ENCODE assay signal across 16 cellular contexts in genomic region chr3:44825264-44825925, GRCh38. TPM values are rescaled to one million over a fixed set of nuclear protein-coding genes. Genes with fewer than 3 reads are reported as not detected.
DNase-seq lines count a peak whose midpoint lies in the region; ATAC-seq and TF ChIP-seq lines count a peak whose summit lies in the region.
"Had no signal": no experiment of that assay in that cellular context is flagged by ENCODE, and none has a peak within 500 bp of the region (broad histone marks: within the 10 kb centered on the region; RNA-seq: fewer than 3 reads in every experiment).

No MANE protein-coding gene starts in this region.

- H3K79me1 ChIP-seq in mesenchymal stem cell (replicated peaks; ENCODE audit: low read length, poor library complexity, severe bottlenecking) (peaks cover 2% of the 10 kb centered on the region), H9 (ENCODE audit: insufficient read depth, low read depth, low read length, poor library complexity, severe bottlenecking) (no peaks in the 10 kb centered on the region)

- no peak overlapping the region for H4K8ac ChIP-seq in mesenchymal stem cell (ENCODE audit: low read length)
- H4K8ac ChIP-seq in H9 (replicated peaks; ENCODE audit: insufficient read length, low read depth, low read length), result no peak overlapping the region

- intact Hi-C loops in stomach (cut with DNase I; ENCODE audit: low total_unique reads) (no loop called here), left lung (cut with DNase I) (no loop called here)

- no peak overlapping the region for H2BK15ac ChIP-seq in mesenchymal stem cell (ENCODE audit: low read depth, poor library complexity, severe bottlenecking)
- no peak overlapping the region for H2BK15ac ChIP-seq in H9 (ENCODE audit: low read depth, low read length)

- no peak for ATAC-seq in left lung
- ATAC-seq: mucosa of descending colon had no signal

- H3K9me3 Mint-ChIP-seq in H9, result peaks cover 20 to 21% of the 10 kb centered on the region in 2 experiments

- H3K4me3 ChIP-seq in brain microvascular endothelial cell (ENCODE audit: low read depth, low read length) (no peak overlapping the region), mesenchymal stem cell (ENCODE audit: insufficient read depth in 1 of 2, low read depth in 1 of 2, low read length in 2 of 2) (no peak overlapping the region), stomach (no peak overlapping the region), left lung (no peak overlapping the region)
- H3K4me3 ChIP-seq: mucosa of descending colon had no signal

- H4K91ac ChIP-seq in mesenchymal stem cell (ENCODE audit: low read length), result no peak overlapping the region
- H4K91ac ChIP-seq in H9 (ENCODE audit: insufficient read length, low read depth, low read length), result no peak overlapping the region

- no peaks in the 10 kb centered on the region for H3K36me3 ChIP-seq in brain microvascular endothelial cell (replicated peaks)
- no peaks in the 10 kb centered on the region for H3K36me3 ChIP-seq in mesenchymal stem cell (ENCODE audit: control insufficient read depth in 1 of 2, insufficient read depth in 2 of 2, low read depth in 1 of 2, low read length in 2 of 2)
- peaks cover 0 to 5% (median 0%) of the 10 kb centered on the region in 4 donors for H3K36me3 ChIP-seq in stomach
- H3K36me3 ChIP-seq in left lung, result peaks cover 0 to 9% of the 10 kb centered on the region in 2 donors

- peaks cover 3% of the 10 kb centered on the region for H3K4me1 ChIP-seq in mesenchymal stem cell (ENCODE audit: control insufficient read depth, insufficient read depth, low read depth, low read length)
- H3K4me1 ChIP-seq in stomach, result no peaks in the 10 kb centered on the region
- no peaks in the 10 kb centered on the region for H3K4me1 ChIP-seq in H9 (ENCODE audit: insufficient read depth, low read length)
- H3K4me1 ChIP-seq in left lung, result no peaks in the 10 kb centered on the region

- peaks cover 53 to 80% (median 77%) of the 10 kb centered on the region in 3 experiments for H3K36me3 Mint-ChIP-seq in H9 (ENCODE audit: insufficient read depth in 1 of 3, low read depth in 3 of 3)

- H3K56ac ChIP-seq in H9 (ENCODE audit: insufficient read length, low read depth, low read length), result no peak overlapping the region

- no peaks in the 10 kb centered on the region; the same call in 1 of the 2 replicates for H3K27me3 Mint-ChIP-seq in H9 (ENCODE audit: low read depth)
- H3K27me3 Mint-ChIP-seq: brain; stimulated activated naive CD8-positive, alpha-beta T cell treated with anti-CD3 and anti-CD28 coated beads, Interleukin-15, Interleukin-2, amounts not matched to agents 100 ng/mL and 50 ng/mL, for 24 hours had no signal

- H3K23ac ChIP-seq in mesenchymal stem cell (ENCODE audit: low read length in 2 of 2), result no peak overlapping the region
- H3K23ac ChIP-seq in H9 (ENCODE audit: insufficient read length, low read depth, low read length), result no peak overlapping the region

- no peak for TF ChIP-seq EP300 in stomach (IDR thresholded peaks at IDR 0.05)

- H3K9ac ChIP-seq in mesenchymal stem cell (ENCODE audit: low read length) (peak overlapping the region; percentile 1), H9 (ENCODE audit: extremely low read depth, insufficient read length, low read length) (no peak overlapping the region)

- no peak overlapping the region for H3K4ac ChIP-seq in mesenchymal stem cell (ENCODE audit: low read depth in 1 of 2, low read length in 2 of 2)
- H3K4ac ChIP-seq in H9 (ENCODE audit: low read depth, low read length), result no peak overlapping the region

- H2BK5ac ChIP-seq in mesenchymal stem cell (ENCODE audit: low read depth, low read length, poor library complexity, severe bottlenecking) (no peak overlapping the region), H9 (ENCODE audit: insufficient read length, low read length) (no peak overlapping the region)

- H3K27ac ChIP-seq in brain microvascular endothelial cell (no peak overlapping the region), mesenchymal stem cell (ENCODE audit: low read length, poor library complexity, severe bottlenecking) (peak overlapping the region; percentile 48), stomach (no peak overlapping the region), H9 (ENCODE audit: insufficient read length, low read depth, low read length) (no peak overlapping the region), left lung (no peak overlapping the region)

- H2BK120ac ChIP-seq in mesenchymal stem cell (ENCODE audit: low read depth, low read length) (no peak overlapping the region), H9 (ENCODE audit: low read depth, low read length, poor library complexity, severe bottlenecking) (no peak overlapping the region)

- H3K4me3 Mint-ChIP-seq in H9, result no peak overlapping the region
- H3K4me3 Mint-ChIP-seq: brain; stimulated activated naive CD8-positive, alpha-beta T cell treated with anti-CD3 and anti-CD28 coated beads, Interleukin-15, Interleukin-2, amounts not matched to agents 100 ng/mL and 50 ng/mL, for 24 hours had no signal

- no peaks in the 10 kb centered on the region for H3K9me3 ChIP-seq in mesenchymal stem cell (ENCODE audit: control insufficient read depth, low read length)
- no peaks in the 10 kb centered on the region for H3K9me3 ChIP-seq in stomach
- H3K9me3 ChIP-seq in H9 (ENCODE audit: control insufficient read depth, low read depth, low read length), result no peaks in the 10 kb centered on the region
- H3K9me3 ChIP-seq in left lung, result no peaks in the 10 kb centered on the region
- H3K9me3 ChIP-seq: mucosa of descending colon had no signal

- H3K27me3 ChIP-seq in brain microvascular endothelial cell (replicated peaks), result no peaks in the 10 kb centered on the region
- no peaks in the 10 kb centered on the region for H3K27me3 ChIP-seq in mesenchymal stem cell (ENCODE audit: control insufficient read depth in 1 of 2, insufficient read depth in 1 of 2, low read length in 2 of 2)
- H3K27me3 ChIP-seq in stomach, result no peaks in the 10 kb centered on the region
- no peaks in the 10 kb centered on the region for H3K27me3 ChIP-seq in H9 (ENCODE audit: insufficient read depth, low read length)
- no peaks in the 10 kb centered on the region for H3K27me3 ChIP-seq in left lung

- H3K27ac Mint-ChIP-seq in H9, result no peak overlapping the region
- H3K27ac Mint-ChIP-seq: brain; stimulated activated naive CD8-positive, alpha-beta T cell treated with anti-CD3 and anti-CD28 coated beads, Interleukin-15, Interleukin-2, amounts not matched to agents 100 ng/mL and 50 ng/mL, for 24 hours had no signal

- 50% methylated on average over 1 of the region's 2 CpGs for WGBS in mesenchymal stem cell
- 87 to 93% (median 91%) methylated on average over 2 of the region's 2 CpGs for WGBS in stomach, 5 donors
- WGBS in H9 (ENCODE audit: extremely low coverage, insufficient read length, low lambda C conversion rate), result no CpG with 5 or more reads among the region's 2 CpGs

- H3K4me2 ChIP-seq in mesenchymal stem cell (ENCODE audit: low read length, poor library complexity, severe bottlenecking) (no peak overlapping the region), H9 (ENCODE audit: insufficient read depth, insufficient read length, low read length) (no peak overlapping the region)

- H3T11ph ChIP-seq in H9 (ENCODE audit: low read length), result no peak overlapping the region

- H4K20me1 ChIP-seq in H9 (ENCODE audit: control insufficient read depth, insufficient read depth, insufficient read length), result no peaks in the 10 kb centered on the region

- in situ Hi-C loops in Caki2 (cut with HindIII; ENCODE audit: low pct_unique_long_range_greater_than_20kb, low sequenced_read_pairs), result no loop called here
- in situ Hi-C loops in brain microvascular endothelial cell (cut with HindIII; ENCODE audit: low pct_ligation_motif_present, low sequenced_read_pairs), result no loop called here

- H3K79me2 ChIP-seq in H9 (ENCODE audit: insufficient read depth, low read length), result no peaks in the 10 kb centered on the region

- H3K18ac ChIP-seq in mesenchymal stem cell (ENCODE audit: low read depth in 1 of 2, low read length in 2 of 2) (no peak overlapping the region), H9 (ENCODE audit: insufficient read length, low read depth, low read length) (no peak overlapping the region)

- H2AK5ac ChIP-seq in mesenchymal stem cell (ENCODE audit: low read length, severe bottlenecking) (no peak overlapping the region), H9 (ENCODE audit: insufficient read length, low read length) (no peak overlapping the region)

- no peak overlapping the region for H2AFZ ChIP-seq in mesenchymal stem cell (ENCODE audit: low read depth, low read length)
- no peak overlapping the region for H2AFZ ChIP-seq in H9 (ENCODE audit: low read length)

- TF ChIP-seq CTCF in brain microvascular endothelial cell (IDR thresholded peaks at IDR 0.05; ENCODE audit: low read depth, low read length, missing control alignments) (no peak), stomach (IDR thresholded peaks at IDR 0.05) (no peak), H9 (conservative IDR thresholded peaks at IDR 0.05) (no peak), left lung (IDR thresholded peaks at IDR 0.05) (no peak)

- H2BK20ac ChIP-seq in H9 (ENCODE audit: low read depth, low read length, poor library complexity, severe bottlenecking), result no peak overlapping the region

- H3K23me2 ChIP-seq in H9 (ENCODE audit: insufficient read length, low read depth, low read length, poor library complexity, severe bottlenecking), result no peaks in the 10 kb centered on the region

- no peaks in the 10 kb centered on the region for H3K4me1 Mint-ChIP-seq in H9
- H3K4me1 Mint-ChIP-seq: brain had no signal

- no peak overlapping the region for H4K5ac ChIP-seq in H9 (ENCODE audit: insufficient read length, low read depth, low read length)

- DNase-seq in Caki2 (ENCODE audit: low read depth), result peak; percentile 26
- peak; percentile 19 for DNase-seq in LHCN-M2 (ENCODE audit: low read depth)
- peak; percentile 43 for DNase-seq in brain microvascular endothelial cell
- DNase-seq in mesenchymal stem cell, result peak; percentile 69
- DNase-seq in stomach, result no peak
- no peak for DNase-seq in H9
- DNase-seq in left lung, result no peak
- DNase-seq in activated CD4-positive, alpha-beta T cell treated with anti-CD3 and anti-CD28 coated beads, Interleukin-2, amount 50 U/mL, for 4 hours, result no peak
- DNase-seq: activated CD4-positive, CD25-positive, alpha-beta regulatory T cell treated with anti-CD3 and anti-CD28 coated beads, Interleukin-2, amount 50 U/mL, for 72 hours; C1 segment of cervical spinal cord; Kasumi-1; mucosa of descending colon; NCI-H2171 treated with DMSO at 0.1 percent for 48 hours; stimulated activated CD4-positive, alpha-beta T cell treated with anti-CD3 and anti-CD28 coated beads, Interleukin-4, amount 100 ng/mL, for 4 hours had no signal

- no peak overlapping the region for H3K14ac ChIP-seq in mesenchymal stem cell (ENCODE audit: low read length in 2 of 2)
- no peak overlapping the region for H3K14ac ChIP-seq in H9 (ENCODE audit: insufficient read depth, low read length)

- H2BK12ac ChIP-seq in mesenchymal stem cell (ENCODE audit: low read length in 2 of 2), result no peak overlapping the region
- H2BK12ac ChIP-seq in H9 (ENCODE audit: insufficient read length, low read depth, low read length), result no peak overlapping the region

- no peak for TF ChIP-seq POLR2A in stomach (IDR thresholded peaks at IDR 0.05)

RNA-seq across cellular contexts. Expression of gene TMEM42, which starts 36.3 kb away (rescaled TPM):
- 8.9 and 18.6 TPM in 2 replicates for total RNA-seq in Caki2 (2014; rRNA removed; shearing (Covaris generic); ENCODE audit: low replicate concordance)
- total RNA-seq in LHCN-M2 (2014; rRNA removed), result 21.6 and 22.3 TPM in 2 replicates
- 22.3 TPM for polyA plus RNA-seq in LHCN-M2 (2012)
- polyA plus RNA-seq in mesenchymal stem cell (2013, experiment 1 of 2), result 10.3 TPM
- 10.8 TPM for polyA plus RNA-seq in mesenchymal stem cell (2013, experiment 2 of 2)
- 10 to 100 TPM in 3 of 5 donors, 1 to 10 TPM in 2; 7.2 to 21.4 (median 12.1) TPM for total RNA-seq in stomach
- 10 to 100 TPM; 16.7 to 20.3 (median 17.6) TPM for polyA plus RNA-seq in stomach
- total RNA-seq in H9 (2021), result 11.8 and 12.2 TPM in 2 replicates
- 10 to 100 TPM; 14.2 to 18.4 TPM for total RNA-seq in left lung

RNA-seq across cellular contexts. Expression of gene TGM4, which starts 49.0 kb away (rescaled TPM):
- 1.1 TPM in 1 of 2 replicates, not detected in the other for total RNA-seq in Caki2 (2014; rRNA removed; shearing (Covaris generic); ENCODE audit: low replicate concordance)
- total RNA-seq in LHCN-M2 (2014; rRNA removed) (0.06 and 0.13 TPM in 2 replicates), stomach (not detected), H9 (2021) (not detected in 2 replicates), left lung (not detected)
- 0.07 TPM for polyA plus RNA-seq in LHCN-M2 (2012)
- 0.01 TPM for polyA plus RNA-seq in mesenchymal stem cell (2013, experiment 1 of 2)
- not detected for polyA plus RNA-seq in mesenchymal stem cell (2013, experiment 2 of 2)
- not detected for polyA plus RNA-seq in stomach
- total RNA-seq: mucosa of descending colon had no signal

Comparison
In these comparisons a context has a peak if more than half of its experiments do, and no peak if none do; other contexts are left out.
1. DNase-seq: peak in Caki2 (single experiment), LHCN-M2 (single experiment), brain microvascular endothelial cell (single experiment) and mesenchymal stem cell (single experiment); none in stomach (single experiment), H9 (single experiment), left lung (0 of 2) and activated CD4-positive, alpha-beta T cell treated with anti-CD3 and anti-CD28 coated beads, Interleukin-2, amount 50 U/mL, for 4 hours (0 of 2).